ENCODE assay signal across 8 cellular contexts in the genomic region with DNA sequence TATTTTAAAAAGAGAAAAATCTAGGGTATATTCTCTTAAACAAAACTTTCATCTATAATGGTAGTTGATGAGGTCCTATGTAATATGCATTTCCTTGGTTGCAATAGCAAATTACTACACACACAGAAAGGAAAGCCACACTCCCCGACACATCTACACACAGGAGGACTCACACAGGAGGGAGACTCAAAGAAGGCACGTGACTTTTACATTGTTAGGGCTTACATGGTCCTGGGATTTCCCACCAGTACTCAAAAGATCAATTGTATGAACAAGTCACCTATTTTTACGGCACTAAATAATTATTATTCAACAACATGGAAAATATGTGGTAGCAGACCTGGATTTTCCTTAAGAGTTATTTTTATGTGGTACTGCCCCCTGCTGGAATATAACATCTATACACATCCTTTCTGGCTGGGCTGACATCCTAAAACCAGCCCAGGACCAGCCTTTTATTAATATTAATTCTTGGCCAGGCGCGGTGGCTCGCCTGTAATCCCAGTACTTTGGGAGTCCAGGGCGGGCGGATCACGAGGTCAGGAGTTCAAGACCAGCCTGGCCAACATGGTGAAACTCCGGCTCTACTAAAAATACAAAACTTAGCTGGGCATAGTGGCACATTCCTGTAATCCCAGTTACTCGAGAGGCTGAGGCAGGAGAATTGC. TPM values are rescaled to one million over a fixed set of nuclear protein-coding genes. Genes with fewer than 3 reads are reported as not detected.
DNase-seq lines count a peak whose midpoint lies in the region; ATAC-seq and TF ChIP-seq lines count a peak whose summit lies in the region.

No MANE protein-coding gene starts in this region.

- no peak overlapping the region for H3K4me3 ChIP-seq in naive thymus-derived CD4-positive, alpha-beta T cell (ENCODE audit: low read length)

- H3K9me3 Mint-ChIP-seq in naive thymus-derived CD4-positive, alpha-beta T cell = no peaks in the 10 kb centered on the region

- H3K27me3 Mint-ChIP-seq in naive thymus-derived CD4-positive, alpha-beta T cell = peaks cover 0 to 26% (median 18%) of the 10 kb centered on the region in 5 donors

- H3K9me3 ChIP-seq in naive thymus-derived CD4-positive, alpha-beta T cell (ENCODE audit: control insufficient read depth in 2 of 3, low read length in 3 of 3) = no peaks in the 10 kb centered on the region

- H3K36me3 ChIP-seq in naive thymus-derived CD4-positive, alpha-beta T cell (ENCODE audit: control insufficient read depth in 2 of 3, insufficient read depth in 3 of 3, low read length in 3 of 3) = no peaks in the 10 kb centered on the region

- H3K4me1 Mint-ChIP-seq in naive thymus-derived CD4-positive, alpha-beta T cell = peaks cover 5 to 15% (median 7%) of the 10 kb centered on the region in 7 donors

- no peaks in the 10 kb centered on the region for H3K27me3 ChIP-seq in naive thymus-derived CD4-positive, alpha-beta T cell (ENCODE audit: control insufficient read depth in 2 of 2, insufficient read depth in 2 of 2, low read length in 2 of 2)

- no peak overlapping the region for H3K4me3 Mint-ChIP-seq in naive thymus-derived CD4-positive, alpha-beta T cell

- H3K27ac ChIP-seq in 22Rv1 = no peak overlapping the region
- H3K27ac ChIP-seq in RWPE1 = no peak overlapping the region
- H3K27ac ChIP-seq in epithelial cell of prostate = no peak overlapping the region
- no peak overlapping the region for H3K27ac ChIP-seq in naive thymus-derived CD4-positive, alpha-beta T cell (ENCODE audit: low read depth, low read length)

- ATAC-seq in naive thymus-derived CD4-positive, alpha-beta T cell = peak; percentile 69
- ATAC-seq in HG02938 (IDR thresholded peaks at IDR 0.05; ENCODE audit: unreplicated experiment) = no peak

- no peak overlapping the region for H3K27ac Mint-ChIP-seq in naive thymus-derived CD4-positive, alpha-beta T cell

- DNase-seq in ELR (ENCODE audit: low read depth) (peak; percentile 70), HuH-7.5 (ENCODE audit: low spot score) (peak; percentile 65), RWPE1 (ENCODE audit: low spot score) (peak; percentile 53), epithelial cell of prostate (ENCODE audit: low read depth, low spot score) (peak; percentile 10)
- peak in 6 of 9 donors; percentile 12 to 45 (median 32) for DNase-seq in naive thymus-derived CD4-positive, alpha-beta T cell
- DNase-seq in activated CD8-positive, alpha-beta memory T cell treated with anti-CD3 and anti-CD28 coated beads, Interleukin-2, amount 50 U/mL, for 4 hours = no peak

- POLR2A ChIA-PET in RWPE1 (lab: Yijun Ruan, JAX; ENCODE audit: low non-redundant PET) = no interaction called here
- POLR2A ChIA-PET in naive thymus-derived CD4-positive, alpha-beta T cell (lab: Charles Lee) = no interaction called here

- intact Hi-C loops in naive thymus-derived CD4-positive, alpha-beta T cell (cut with micrococcal nuclease) = loop anchor here (1.0 kb wide), 2 partner anchors 381 to 387 kb away; no protein-coding TSS in a partner anchor

- no peaks in the 10 kb centered on the region for H3K4me1 ChIP-seq in naive thymus-derived CD4-positive, alpha-beta T cell (ENCODE audit: control insufficient read depth in 2 of 2, insufficient read depth in 2 of 2, low read length in 2 of 2)

- H3K36me3 Mint-ChIP-seq in naive thymus-derived CD4-positive, alpha-beta T cell = no peaks in the 10 kb centered on the region

- TF ChIP-seq CTCF in 22Rv1 (IDR thresholded peaks at IDR 0.05) (peak; percentile 76), RWPE1 (conservative IDR thresholded peaks at IDR 0.05; ENCODE audit: low read depth) (peak; percentile 22; the same call in 1 of the 2 replicates)

- CTCF ChIA-PET in RWPE1 (lab: Yijun Ruan, JAX) = interaction anchor here (0.6 to 1.1 kb wide), 2 partner anchors 323 to 386 kb away, joined by 3 to 5 read pairs; no protein-coding TSS in a partner anchor
- CTCF ChIA-PET in naive thymus-derived CD4-positive, alpha-beta T cell (lab: Charles Lee) = interaction anchor here (0.7 to 1.5 kb wide), 4 partner anchors 40 to 393 kb away, joined by 3 to 5 read pairs (median 4); no protein-coding TSS in a partner anchor

RNA-seq across cellular contexts. Expression of a gene that starts 33.9 kb away (rescaled TPM):
- total RNA-seq in naive thymus-derived CD4-positive, alpha-beta T cell = 100 to 1,000 TPM; 114 to 143 (median 134) TPM
- 10 to 100 TPM; 41.3 to 45.0 TPM for polyA plus RNA-seq in naive thymus-derived CD4-positive, alpha-beta T cell
